ENCODE assay signal across 9 cellular contexts in genomic region chr17:2084766-2085647, GRCh38. TPM values are rescaled to one million over a fixed set of nuclear protein-coding genes. Genes with fewer than 3 reads are reported as not detected.
DNase-seq lines count a peak whose midpoint lies in the region; ATAC-seq and TF ChIP-seq lines count a peak whose summit lies in the region.
"Had no signal": no experiment of that assay in that cellular context is flagged by ENCODE, and none has a peak within 500 bp of the region (broad histone marks: within the 10 kb centered on the region; RNA-seq: fewer than 3 reads in every experiment).

No MANE protein-coding gene starts in this region.

- H3K27ac ChIP-seq in SK-N-SH (ENCODE audit: low read depth in 2 of 2, low read length in 1 of 2) (peak overlapping the region; percentile 57 to 89), foreskin keratinocyte (peak overlapping the region; percentile 13), prostate gland (peak overlapping the region; percentile 69)

- H3K36me3 ChIP-seq in SK-N-SH (replicated peaks in 1 of 2; ENCODE audit: control insufficient read depth in 1 of 2, insufficient read depth in 2 of 2, low read length in 1 of 2) (peaks cover 9 to 10% of the 10 kb centered on the region in 2 experiments), prostate gland (peaks cover 4 to 7% of the 10 kb centered on the region in 2 donors)

- peak overlapping the region; percentile 6; the same call in 1 of the 2 replicates for H3K9ac ChIP-seq in SK-N-SH

- no peaks in the 10 kb centered on the region for H3K9me3 ChIP-seq in SK-N-SH
- H3K9me3 ChIP-seq in prostate gland, result no peaks in the 10 kb centered on the region

- peak; percentile 58 for DNase-seq in Daoy (ENCODE audit: low read depth)
- DNase-seq in SK-N-SH, result peak; percentile 73
- no peak for DNase-seq in foreskin keratinocyte
- DNase-seq in prostate gland (ENCODE audit: low spot score), result no peak
- no peak for DNase-seq in NCI-H510A (lab: John Stamatoyannopoulos, UW)
- no peak for DNase-seq in NCI-H774 (lab: John Stamatoyannopoulos, UW)
- DNase-seq: NCI-H1048 had no signal

- H3F3A ChIP-seq in SK-N-SH (replicated peaks; ENCODE audit: insufficient read depth), result peaks cover 12% of the 10 kb centered on the region

- intact Hi-C loops in prostate gland (cut with DNase I), result no loop called here

- H3K79me2 ChIP-seq in SK-N-SH (ENCODE audit: insufficient read depth), result peaks cover 6% of the 10 kb centered on the region; the same call in 1 of the 2 replicates

- WGBS in SK-N-SH (ENCODE audit: low lambda C conversion rate), result 53% methylated on average over 13 of the region's 13 CpGs
- 50% methylated on average over 13 of the region's 13 CpGs for WGBS in prostate gland

- no peak overlapping the region for H3K4me3 ChIP-seq in SK-N-SH (ENCODE audit: low read depth in 2 of 2, low read length in 1 of 2)
- no peak overlapping the region for H3K4me3 ChIP-seq in prostate gland

- TF ChIP-seq CTCF in SK-N-SH (IDR thresholded peaks at IDR 0.05), result no peak
- no peak for TF ChIP-seq CTCF in foreskin keratinocyte (conservative IDR thresholded peaks at IDR 0.05)
- TF ChIP-seq CTCF in prostate gland (IDR thresholded peaks at IDR 0.05), result no peak

- peaks cover 29 to 86% of the 10 kb centered on the region in 2 experiments for H3K4me1 ChIP-seq in SK-N-SH (ENCODE audit: control insufficient read depth in 1 of 2, insufficient read depth in 2 of 2, low read depth in 1 of 2, low read length in 1 of 2)
- H3K4me1 ChIP-seq in foreskin keratinocyte, result peaks cover 19% of the 10 kb centered on the region
- H3K4me1 ChIP-seq in prostate gland (replicated peaks), result peaks cover 13% of the 10 kb centered on the region

- H3K4me2 ChIP-seq in SK-N-SH, result peak overlapping the region; percentile 41; the same call in 1 of the 2 replicates

- POLR2A ChIA-PET in SK-N-SH (lab: Yijun Ruan, JAX), result interaction anchor here (0.8 to 1.1 kb wide), 2 partner anchors 9 to 17 kb away, joined by 3 to 5 read pairs; no protein-coding TSS in a partner anchor

- no peaks in the 10 kb centered on the region for H3K9me2 ChIP-seq in SK-N-SH

- H3K27me3 ChIP-seq in SK-N-SH (ENCODE audit: insufficient read depth) (no peaks in the 10 kb centered on the region), foreskin keratinocyte (no peaks in the 10 kb centered on the region), prostate gland (replicated peaks; ENCODE audit: insufficient read depth) (no peaks in the 10 kb centered on the region)

- no peak overlapping the region for H2AFZ ChIP-seq in SK-N-SH (ENCODE audit: low read depth)

- CTCF ChIA-PET in SK-N-SH (lab: Yijun Ruan, JAX), result interaction anchor here (0.8 to 2.7 kb wide), 10 partner anchors 8 to 160 kb away, joined by 3 to 17 read pairs (median 4); partner anchors contain the start of gene HIC1

- ATAC-seq in foreskin keratinocyte, result peak; percentile 11
- no peak for ATAC-seq in GM21423 (IDR thresholded peaks at IDR 0.05; ENCODE audit: unreplicated experiment)
- no peak for ATAC-seq in GM21390 (IDR thresholded peaks at IDR 0.05; ENCODE audit: unreplicated experiment)

- TF ChIP-seq EP300 in SK-N-SH (IDR thresholded peaks at IDR 0.05; ENCODE audit: borderline replicate concordance in 1 of 2, low read depth in 1 of 2, low read length in 1 of 2), result peak in 1 of 2 experiments; percentile 63; a peak in 2 of 4 replicates

- H4K20me1 ChIP-seq in SK-N-SH (ENCODE audit: insufficient read depth), result no peaks in the 10 kb centered on the region

- no peak for TF ChIP-seq RAD21 in SK-N-SH (IDR thresholded peaks at IDR 0.05; ENCODE audit: low read length)

- TF ChIP-seq POLR2A in prostate gland (IDR thresholded peaks at IDR 0.05), result no peak

TF ChIP-seq in SK-N-SH, 30 proteins besides CTCF, POLR2A, EP300 and RAD21 (continues in another document):
- TF ChIP-seq USF1 (IDR thresholded peaks at IDR 0.05; ENCODE audit: borderline replicate concordance, low read depth) (no peak), RCOR1 (IDR thresholded peaks at IDR 0.05; ENCODE audit: low read length) (peak; percentile 45; the same call in 1 of the 2 replicates), SMC3 (IDR thresholded peaks at IDR 0.05; ENCODE audit: low read depth, low read length) (no peak), NRF1 (IDR thresholded peaks at IDR 0.05; ENCODE audit: low read depth, low read length) (0 out of 2 replicates have a peak, but pooled peaks have one; percentile 23), MEF2A (IDR thresholded peaks at IDR 0.05; ENCODE audit: borderline replicate concordance, low read depth) (no peak), FOXJ3 (CRISPR knock-in tag; IDR thresholded peaks at IDR 0.05) (0 out of 2 replicates have a peak, but pooled peaks have one; percentile 7), USF2 (IDR thresholded peaks at IDR 0.05; ENCODE audit: borderline replicate concordance, low read depth, low read length) (no peak), GABPA (IDR thresholded peaks at IDR 0.05; ENCODE audit: low read depth) (no peak), TCF12 (IDR thresholded peaks at IDR 0.05) (peak; percentile 60; the same call in 1 of the 2 replicates), EZH2phosphoT487 (IDR thresholded peaks at IDR 0.05; ENCODE audit: borderline replicate concordance, low read depth) (no peak), SIN3A (IDR thresholded peaks at IDR 0.05; ENCODE audit: borderline replicate concordance, low read depth, low read length) (no peak), TAF1 (IDR thresholded peaks at IDR 0.05; ENCODE audit: borderline replicate concordance, low read depth, low read length) (no peak), MAX (IDR thresholded peaks at IDR 0.05; ENCODE audit: low read depth) (no peak), POLR2AphosphoS5 (IDR thresholded peaks at IDR 0.05; ENCODE audit: low read depth, low read length) (peak; percentile 17; the same call in 1 of the 2 replicates), JUND (IDR thresholded peaks at IDR 0.05) (no peak), IRF3 (IDR thresholded peaks at IDR 0.05; ENCODE audit: low read depth, low read length) (no peak), MXI1 (IDR thresholded peaks at IDR 0.05; ENCODE audit: low read depth, low read length) (peak; percentile 52; the same call in 1 of the 2 replicates), FOSL2 (IDR thresholded peaks at IDR 0.05; ENCODE audit: borderline replicate concordance, low read depth) (no peak), FOXM1 (IDR thresholded peaks at IDR 0.05; ENCODE audit: low read depth) (no peak), ELF1 (IDR thresholded peaks at IDR 0.05) (no peak)

RNA-seq across cellular contexts. Expression of gene HIC1, which starts 30.1 kb away (rescaled TPM):
- 10.4 and 12.2 TPM in 2 replicates for total RNA-seq in Daoy (2014; rRNA removed; shearing (Covaris generic))
- polyA plus RNA-seq in SK-N-SH (2012; rRNA removed) (3.8 and 6.4 TPM in 2 replicates), foreskin keratinocyte (0.99 and 2.4 TPM in 2 replicates)
- 2.1 and 3.1 TPM in 2 replicates for polyA plus RNA-seq in SK-N-SH (2012; cell fraction: cytosol; rRNA removed)
- 13.7 and 15.5 TPM in 2 replicates for polyA plus RNA-seq in SK-N-SH (2012; cell fraction: nucleus; rRNA removed)
- total RNA-seq in foreskin keratinocyte (1.5 and 3.0 TPM in 2 replicates), prostate gland (10 to 100 TPM; 20.5 to 33.1 TPM)

RNA-seq across cellular contexts. Expression of gene OVCA2, which starts 43.2 kb away (rescaled TPM):
- 83.3 and 93.3 TPM in 2 replicates for total RNA-seq in Daoy (2014; rRNA removed; shearing (Covaris generic))
- 58.1 and 59.2 TPM in 2 replicates for polyA plus RNA-seq in SK-N-SH (2012; rRNA removed)
- 39.2 and 51.0 TPM in 2 replicates for polyA plus RNA-seq in SK-N-SH (2012; cell fraction: cytosol; rRNA removed)
- 34.5 and 38.7 TPM in 2 replicates for polyA plus RNA-seq in SK-N-SH (2012; cell fraction: nucleus; rRNA removed)
- 55.7 and 61.6 TPM in 2 replicates for total RNA-seq in foreskin keratinocyte
- 71.6 and 74.4 TPM in 2 replicates for polyA plus RNA-seq in foreskin keratinocyte
- total RNA-seq in prostate gland, result 10 to 100 TPM; 52.2 to 57.5 TPM

RNA-seq across cellular contexts. Expression of gene DPH1, which starts 55.1 kb away (rescaled TPM):
- 45.2 TPM in 2 replicates for total RNA-seq in Daoy (2014; rRNA removed; shearing (Covaris generic))
- 36.2 and 39.5 TPM in 2 replicates for polyA plus RNA-seq in SK-N-SH (2012; rRNA removed)
- polyA plus RNA-seq in SK-N-SH (2012; cell fraction: cytosol; rRNA removed), result 10.0 and 16.0 TPM in 2 replicates
- polyA plus RNA-seq in SK-N-SH (2012; cell fraction: nucleus; rRNA removed), result 149 and 180 TPM in 2 replicates
- 23.3 and 24.0 TPM in 2 replicates for total RNA-seq in foreskin keratinocyte
- polyA plus RNA-seq in foreskin keratinocyte, result 21.6 and 22.7 TPM in 2 replicates
- 10 to 100 TPM; 61.4 to 84.1 TPM for total RNA-seq in prostate gland

RNA-seq across cellular contexts. Expression of gene RTN4RL1, which starts 59.9 kb away (rescaled TPM):
- 0.83 TPM in 1 of 2 replicates, not detected in the other for total RNA-seq in Daoy (2014; rRNA removed; shearing (Covaris generic))
- polyA plus RNA-seq in SK-N-SH (2012; rRNA removed) (0.07 TPM in 1 of 2 replicates, not detected in the other), foreskin keratinocyte (2.3 and 3.3 TPM in 2 replicates)
- 0.01 and 0.03 TPM in 2 replicates for polyA plus RNA-seq in SK-N-SH (2012; cell fraction: cytosol; rRNA removed)
- 0.02 and 0.04 TPM in 2 replicates for polyA plus RNA-seq in SK-N-SH (2012; cell fraction: nucleus; rRNA removed)
- total RNA-seq in foreskin keratinocyte (2.6 and 4.2 TPM in 2 replicates), prostate gland (10 to 100 TPM in 1 of 2 donors, 1 to 10 TPM in 1; 8.3 to 21.5 TPM)

Comparison
In these comparisons a context has a peak if more than half of its experiments do, and no peak if none do; other contexts are left out.
1. DNase-seq: peak in Daoy (single experiment) and SK-N-SH (single experiment); none in foreskin keratinocyte (0 of 2), prostate gland (single experiment), NCI-H510A (single experiment) and NCI-H774 (single experiment).
2. H3K27ac ChIP-seq: peak in every context shown above with its lines; median percentile 73 in SK-N-SH; 69 in prostate gland; 13 in foreskin keratinocyte.